13 cellular contexts compared by ENCODE assay signal in genomic region chr6:143545976-143546547, GRCh38.
A peak's percentile ranks its signal among the peaks of the same experiment; 100 is the strongest.
DNase-seq lines count a peak whose midpoint lies in the region; ATAC-seq and TF ChIP-seq lines count a peak whose summit lies in the region.
"Had no signal": no experiment of that assay in that cellular context is flagged by ENCODE, and none has a peak within 500 bp of the region (broad histone marks: within the 10 kb centered on the region; RNA-seq: fewer than 3 reads in every experiment).

No MANE protein-coding gene starts in this region.

- H3K9me3 Mint-ChIP-seq in T-helper 1 cell treated with Interleukin-12 subunit alpha and Interleukin-12 subunit beta and Interleukin-4 antibody, amounts not matched to agents 30 μg/mL and 1 μg/mL, for 36 hours = no peaks in the 10 kb centered on the region
- H3K9me3 Mint-ChIP-seq: mesothelial cell of epicardium had no signal

- H3K4me3 Mint-ChIP-seq in T-helper 1 cell treated with Interleukin-12 subunit alpha and Interleukin-12 subunit beta and Interleukin-4 antibody, amounts not matched to agents 30 μg/mL and 1 μg/mL, for 36 hours = peak overlapping the region; percentile 76
- H3K4me3 Mint-ChIP-seq: mesothelial cell of epicardium had no signal

- H3K27ac ChIP-seq in effector memory CD4-positive, alpha-beta T cell (ENCODE audit: insufficient read depth, low read length, poor library complexity, severe bottlenecking) = peak overlapping the region; percentile 54
- peak overlapping the region; percentile 83 for H3K27ac ChIP-seq in parathyroid adenoma

- no peak for TF ChIP-seq CTCF in parathyroid adenoma (IDR thresholded peaks at IDR 0.05)

- H3K9ac ChIP-seq in parathyroid adenoma = no peak overlapping the region

- no peaks in the 10 kb centered on the region for H3K27me3 Mint-ChIP-seq in T-helper 1 cell treated with Interleukin-12 subunit alpha and Interleukin-12 subunit beta and Interleukin-4 antibody, amounts not matched to agents 30 μg/mL and 1 μg/mL, for 36 hours (ENCODE audit: low read depth)

- H3K4me2 ChIP-seq in parathyroid adenoma (ENCODE audit: low read length) = peak overlapping the region; percentile 10

- H3K36me3 Mint-ChIP-seq in T-helper 1 cell treated with Interleukin-12 subunit alpha and Interleukin-12 subunit beta and Interleukin-4 antibody, amounts not matched to agents 30 μg/mL and 1 μg/mL, for 36 hours (ENCODE audit: low read depth) = peaks cover 5% of the 10 kb centered on the region
- H3K36me3 Mint-ChIP-seq: mesothelial cell of epicardium had no signal

- peak; percentile 56 to 57 for ATAC-seq in activated CD4-positive, CD25-positive, alpha-beta regulatory T cell treated with anti-CD3 and anti-CD28 coated beads, Interleukin-2, amount 50 U/mL, for 24 hours
- no peak for ATAC-seq in GM21360 (IDR thresholded peaks at IDR 0.05; ENCODE audit: unreplicated experiment)
- ATAC-seq: PC-3 had no signal

- no peak for DNase-seq in activated CD4-positive, CD25-positive, alpha-beta regulatory T cell (lab: John Stamatoyannopoulos, UW)
- no peak for DNase-seq in effector memory CD4-positive, alpha-beta T cell
- DNase-seq in NCI-H524 (lab: John Stamatoyannopoulos, UW) = no peak
- no peak for DNase-seq in stimulated activated CD4-positive, alpha-beta T cell treated with anti-CD3 and anti-CD28 coated beads, Interleukin-12 subunit alpha, Interleukin-12 subunit beta, amount 100 ng/mL, for 4 hours
- DNase-seq: cerebellar nuclear complex, H7, PC-3, T-helper 9 cell had no signal

- no peaks in the 10 kb centered on the region for H3K36me3 ChIP-seq in effector memory CD4-positive, alpha-beta T cell (ENCODE audit: control insufficient read depth, insufficient read depth, low read length)
- no peaks in the 10 kb centered on the region for H3K36me3 ChIP-seq in parathyroid adenoma (ENCODE audit: control insufficient read depth, insufficient read depth, low read length)

- no peaks in the 10 kb centered on the region for H3K9me3 ChIP-seq in effector memory CD4-positive, alpha-beta T cell (ENCODE audit: control insufficient read depth, low read length)
- no peaks in the 10 kb centered on the region for H3K9me3 ChIP-seq in parathyroid adenoma (ENCODE audit: control insufficient read depth, low read length)

- peak overlapping the region; percentile 19 for H3K4me3 ChIP-seq in effector memory CD4-positive, alpha-beta T cell (ENCODE audit: insufficient read depth, low read depth, low read length, poor library complexity, severe bottlenecking)
- peak overlapping the region; percentile 25 for H3K4me3 ChIP-seq in parathyroid adenoma (ENCODE audit: low read depth, low read length)

- peaks cover 79% of the 10 kb centered on the region for H3K4me1 Mint-ChIP-seq in T-helper 1 cell treated with Interleukin-12 subunit alpha and Interleukin-12 subunit beta and Interleukin-4 antibody, amounts not matched to agents 30 μg/mL and 1 μg/mL, for 36 hours (ENCODE audit: low read depth)

- H3K4me1 ChIP-seq in effector memory CD4-positive, alpha-beta T cell (ENCODE audit: control insufficient read depth, insufficient read depth, low read length, poor library complexity, severe bottlenecking) = peaks cover 61% of the 10 kb centered on the region
- H3K4me1 ChIP-seq in parathyroid adenoma = peaks cover 65% of the 10 kb centered on the region

- peaks cover 38% of the 10 kb centered on the region for H3K79me2 ChIP-seq in parathyroid adenoma

- H2AFZ ChIP-seq in parathyroid adenoma = no peak overlapping the region

- H3K27me3 ChIP-seq in effector memory CD4-positive, alpha-beta T cell (replicated peaks; ENCODE audit: control insufficient read depth, insufficient read depth, low read length, poor library complexity, severe bottlenecking) = no peaks in the 10 kb centered on the region
- H3K27me3 ChIP-seq in parathyroid adenoma (ENCODE audit: control insufficient read depth, insufficient read depth, low read length) = no peaks in the 10 kb centered on the region

- H3K27ac Mint-ChIP-seq in T-helper 1 cell treated with Interleukin-12 subunit alpha and Interleukin-12 subunit beta and Interleukin-4 antibody, amounts not matched to agents 30 μg/mL and 1 μg/mL, for 36 hours = peak overlapping the region; percentile 91
- H3K27ac Mint-ChIP-seq: mesothelial cell of epicardium had no signal
